Comparison of ENCODE assay signal across 21 cellular contexts in genomic region chr11:1997755-1998154, GRCh38. TPM values are rescaled to one million over a fixed set of nuclear protein-coding genes. Genes with fewer than 3 reads are reported as not detected.
DNase-seq lines count a peak whose midpoint lies in the region; ATAC-seq, FAIRE-seq and TF ChIP-seq lines count a peak whose summit lies in the region.
"Had no signal": no experiment of that assay in that cellular context is flagged by ENCODE, and none has a peak within 500 bp of the region (broad histone marks: within the 10 kb centered on the region; RNA-seq: fewer than 3 reads in every experiment).

Gene H19, minus strand, starts transcription at chr11:1997842.

- peak; percentile 12 to 57 (median 38) for ATAC-seq in pancreas
- ATAC-seq in effector memory CD8-positive, alpha-beta T cell (replicated peaks): no peak
- ATAC-seq in HG03039 (IDR thresholded peaks at IDR 0.05; ENCODE audit: unreplicated experiment): no peak

- CTCF ChIA-PET in activated naive CD4-positive, alpha-beta T cell treated with anti-CD3 and anti-CD28 coated beads, Interleukin-2, amount 10 ng/mL, durations not matched to agents 7 days and 5 days (lab: Charles Lee): interaction anchor here (0.8 kb wide), 1 partner anchor 144 kb away, joined by 3 read pairs; no protein-coding TSS in a partner anchor

- no peaks in the 10 kb centered on the region for H3K4me1 Mint-ChIP-seq in activated naive CD4-positive, alpha-beta T cell treated with anti-CD3 and anti-CD28 coated beads, Interleukin-2, amount 10 ng/mL, durations not matched to agents 7 days and 5 days
- no peaks in the 10 kb centered on the region for H3K4me1 Mint-ChIP-seq in effector memory CD8-positive, alpha-beta T cell (ENCODE audit: low read depth in 2 of 2)
- H3K4me1 Mint-ChIP-seq: CD8-positive, alpha-beta memory T cell; memory B cell had no signal

- no peaks in the 10 kb centered on the region for H3K27me3 Mint-ChIP-seq in activated naive CD4-positive, alpha-beta T cell treated with anti-CD3 and anti-CD28 coated beads, Interleukin-2, amount 10 ng/mL, durations not matched to agents 7 days and 5 days
- H3K27me3 Mint-ChIP-seq in effector memory CD8-positive, alpha-beta T cell: no peaks in the 10 kb centered on the region
- H3K27me3 Mint-ChIP-seq: CD8-positive, alpha-beta memory T cell; memory B cell; stimulated activated naive CD8-positive, alpha-beta T cell treated with anti-CD3 and anti-CD28 coated beads, Interleukin-15, Interleukin-2, amounts not matched to agents 100 ng/mL and 50 ng/mL, for 24 hours had no signal

- no peaks in the 10 kb centered on the region for H3K36me3 ChIP-seq in right atrium auricular region
- no peaks in the 10 kb centered on the region for H3K36me3 ChIP-seq in pancreas
- H3K36me3 ChIP-seq in urinary bladder (ENCODE audit: insufficient read depth): no peaks in the 10 kb centered on the region

- H3K36me3 Mint-ChIP-seq in activated naive CD4-positive, alpha-beta T cell treated with anti-CD3 and anti-CD28 coated beads, Interleukin-2, amount 10 ng/mL, durations not matched to agents 7 days and 5 days: no peaks in the 10 kb centered on the region
- no peaks in the 10 kb centered on the region for H3K36me3 Mint-ChIP-seq in effector memory CD8-positive, alpha-beta T cell (ENCODE audit: insufficient read depth)
- H3K36me3 Mint-ChIP-seq: CD8-positive, alpha-beta memory T cell; memory B cell had no signal

- FAIRE-seq in pancreas (lab: Jason Lieb, UNC): no peak
- FAIRE-seq: astrocyte, GM18507, HTR-8/SVneo had no signal

- H3K4me1 ChIP-seq in right atrium auricular region (no peaks in the 10 kb centered on the region), pancreas (no peaks in the 10 kb centered on the region), urinary bladder (ENCODE audit: insufficient read depth) (no peaks in the 10 kb centered on the region)

- no peaks in the 10 kb centered on the region for H3K27me3 ChIP-seq in right atrium auricular region
- H3K27me3 ChIP-seq in pancreas: no peaks in the 10 kb centered on the region

- no CpG with 5 or more reads among the region's 14 CpGs for WGBS in pancreas, 2 donors
- WGBS in urinary bladder: no CpG with 5 or more reads among the region's 14 CpGs

- H3K9me3 ChIP-seq in right atrium auricular region (no peaks in the 10 kb centered on the region), pancreas (no peaks in the 10 kb centered on the region)

- no peak within 1 kb of the TSS for H3K27ac Mint-ChIP-seq in activated naive CD4-positive, alpha-beta T cell treated with anti-CD3 and anti-CD28 coated beads, Interleukin-2, amount 10 ng/mL, durations not matched to agents 7 days and 5 days
- H3K27ac Mint-ChIP-seq in effector memory CD8-positive, alpha-beta T cell: no peak within 1 kb of the TSS
- H3K27ac Mint-ChIP-seq: CD8-positive, alpha-beta memory T cell; memory B cell; stimulated activated naive CD8-positive, alpha-beta T cell treated with anti-CD3 and anti-CD28 coated beads, Interleukin-15, Interleukin-2, amounts not matched to agents 100 ng/mL and 50 ng/mL, for 24 hours had no signal

- no peak for DNase-seq in cerebellum (ENCODE audit: low spot score)
- no peak for DNase-seq in right atrium auricular region (ENCODE audit: low spot score)
- no peak for DNase-seq in pancreas
- DNase-seq in NCI-H2227 treated with DMSO at 0.1 percent for 48 hours (lab: John Stamatoyannopoulos, UW): no peak
- DNase-seq in activated naive CD4-positive, alpha-beta T cell treated with anti-CD3 and anti-CD28 coated beads, Interleukin-2, amount 10 ng/mL, durations not matched to agents 7 days and 5 days: no peak
- DNase-seq in effector memory CD8-positive, alpha-beta T cell: no peak
- DNase-seq: activated CD4-positive, alpha-beta T cell treated with anti-CD3 and anti-CD28 coated beads, Interleukin-2, amount 50 U/mL, for 1 hour; CD8-positive, alpha-beta memory T cell; effector memory CD4-positive, alpha-beta T cell; GDM1; NCI-H1048; PC-9; posterior cingulate gyrus had no signal

- TF ChIP-seq CTCF in right atrium auricular region (IDR thresholded peaks at IDR 0.05): no peak
- TF ChIP-seq CTCF in pancreas (IDR thresholded peaks at IDR 0.05): no peak

- H3K4me3 ChIP-seq in right atrium auricular region: no peak within 1 kb of the TSS
- no peak within 1 kb of the TSS for H3K4me3 ChIP-seq in pancreas
- H3K4me3 ChIP-seq in urinary bladder (ENCODE audit: low read depth, low read length): no peak within 1 kb of the TSS
- H3K4me3 ChIP-seq: PC-9 had no signal

- no peaks in the 10 kb centered on the region for H3K9me3 Mint-ChIP-seq in activated naive CD4-positive, alpha-beta T cell treated with anti-CD3 and anti-CD28 coated beads, Interleukin-2, amount 10 ng/mL, durations not matched to agents 7 days and 5 days
- H3K9me3 Mint-ChIP-seq in effector memory CD8-positive, alpha-beta T cell: no peaks in the 10 kb centered on the region
- H3K9me3 Mint-ChIP-seq: CD8-positive, alpha-beta memory T cell; memory B cell; stimulated activated naive CD8-positive, alpha-beta T cell treated with anti-CD3 and anti-CD28 coated beads, Interleukin-15, Interleukin-2, amounts not matched to agents 100 ng/mL and 50 ng/mL, for 24 hours had no signal

- H3K27ac ChIP-seq in right atrium auricular region: no peak within 1 kb of the TSS
- no peak within 1 kb of the TSS for H3K27ac ChIP-seq in pancreas
- H3K27ac ChIP-seq in urinary bladder (ENCODE audit: low read depth): no peak within 1 kb of the TSS
- H3K27ac ChIP-seq: PC-9 had no signal

- intact Hi-C loops in pancreas (cut with DNase I): no loop called here

- H3K4me3 Mint-ChIP-seq in activated naive CD4-positive, alpha-beta T cell treated with anti-CD3 and anti-CD28 coated beads, Interleukin-2, amount 10 ng/mL, durations not matched to agents 7 days and 5 days: no peak within 1 kb of the TSS
- no peak within 1 kb of the TSS for H3K4me3 Mint-ChIP-seq in effector memory CD8-positive, alpha-beta T cell
- H3K4me3 Mint-ChIP-seq: CD8-positive, alpha-beta memory T cell; memory B cell; stimulated activated naive CD8-positive, alpha-beta T cell treated with anti-CD3 and anti-CD28 coated beads, Interleukin-15, Interleukin-2, amounts not matched to agents 100 ng/mL and 50 ng/mL, for 24 hours had no signal

RNA-seq across cellular contexts. Expression of gene H19, which starts in this region (rescaled TPM):
- total RNA-seq in cerebellum (29.3 TPM), right atrium auricular region (100 to 1,000 TPM; 449 to 551 TPM), pancreas (100 to 1,000 TPM in 5 of 6 donors, 10 to 100 TPM in 1; 69.5 to 532 (median 190) TPM), urinary bladder (6,669 TPM)
- polyA plus RNA-seq in pancreas (100 to 1,000 TPM; 809 to 814 TPM), urinary bladder (1,221 TPM)
- total RNA-seq: CD8-positive, alpha-beta memory T cell; T-helper 2 cell treated with Interferon-gamma antibody and Interleukin-4, amounts not matched to agents 100 ng/mL and 5 ng/mL, for 36 hours had no signal
- polyA plus RNA-seq: CD8-positive, alpha-beta memory T cell had no signal

Comparison
In these comparisons a context has a peak if more than half of its experiments do, and no peak if none do; other contexts are left out.
1. RNA of gene H19 (total RNA-seq): 6,669 TPM in urinary bladder (single experiment); 449 to 551 TPM in right atrium auricular region, 69.5 to 532 TPM in pancreas and 29.3 TPM in cerebellum (single experiment); every median in the first group is over 10 times any median in the second.
2. ATAC-seq: peak in pancreas (4 of 4); none in effector memory CD8-positive, alpha-beta T cell (single experiment) and HG03039 (single experiment).